In the genomic region with DNA sequence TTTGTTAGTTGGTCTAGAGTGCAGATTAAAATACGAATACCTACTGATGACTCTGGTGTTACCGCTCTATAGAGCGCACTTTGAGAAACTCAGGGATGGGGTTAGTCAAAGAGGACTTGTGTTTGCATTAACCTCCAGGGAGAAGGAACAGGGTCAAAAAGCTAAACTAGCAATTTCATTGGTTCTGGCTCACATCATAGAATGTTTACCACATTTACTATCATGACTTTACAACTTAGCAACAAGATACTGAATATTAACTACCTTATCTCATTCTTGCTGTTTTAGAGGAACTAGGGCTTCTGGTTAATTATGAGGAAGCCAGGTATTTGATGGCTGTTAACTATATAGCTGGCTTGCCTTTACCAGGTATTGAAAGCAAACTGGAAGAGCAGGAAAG, we compare ENCODE assay signal across 17 cellular contexts. TPM values are rescaled to one million over a fixed set of nuclear protein-coding genes. Genes with fewer than 3 reads are reported as not detected.
A peak's percentile ranks its signal among the peaks of the same experiment; 100 is the strongest.
DNase-seq lines count a peak whose midpoint lies in the region; TF ChIP-seq lines count a peak whose summit lies in the region.
"Had no signal": no experiment of that assay in that cellular context is flagged by ENCODE, and none has a peak within 500 bp of the region (broad histone marks: within the 10 kb centered on the region; RNA-seq: fewer than 3 reads in every experiment).

No MANE protein-coding gene starts in this region.

- H3K27me3 ChIP-seq in hepatocyte (no peaks in the 10 kb centered on the region), neutrophil (no peaks in the 10 kb centered on the region), right atrium auricular region (no peaks in the 10 kb centered on the region)
- H3K27me3 ChIP-seq: BLaER1 treated with 17β-estradiol and CSF1 and Interleukin-3, amounts not matched to agents 10 nM and 100 nM had no signal

- TF ChIP-seq CTCF in hepatocyte (IDR thresholded peaks at IDR 0.05; ENCODE audit: poor library complexity) = no peak
- no peak for TF ChIP-seq CTCF in neutrophil (IDR thresholded peaks at IDR 0.05)
- no peak for TF ChIP-seq CTCF in right atrium auricular region (IDR thresholded peaks at IDR 0.05)

- H3K4me3 ChIP-seq in hepatocyte = no peak overlapping the region
- no peak overlapping the region for H3K4me3 ChIP-seq in neutrophil (ENCODE audit: low read depth in 1 of 2, low read length in 1 of 2)
- no peak overlapping the region for H3K4me3 ChIP-seq in right atrium auricular region
- H3K4me3 ChIP-seq: BLaER1 treated with 17β-estradiol and CSF1 and Interleukin-3, amounts not matched to agents 10 nM and 100 nM; GM23338 had no signal

- 73% methylated on average over 3 of the region's 3 CpGs for WGBS in hepatocyte (ENCODE audit: low lambda C conversion rate, missing lambda C conversion rate)

- H3K27ac ChIP-seq in hepatocyte = peak overlapping the region; percentile 54
- H3K27ac ChIP-seq in neutrophil = peak overlapping the region; percentile 82
- H3K27ac ChIP-seq in right atrium auricular region = no peak overlapping the region
- H3K27ac ChIP-seq: BLaER1 treated with 17β-estradiol and CSF1 and Interleukin-3, amounts not matched to agents 10 nM and 100 nM; HL-60 had no signal

- H3K9me3 ChIP-seq in hepatocyte (ENCODE audit: low read depth) = no peaks in the 10 kb centered on the region
- H3K9me3 ChIP-seq in neutrophil = no peaks in the 10 kb centered on the region
- no peaks in the 10 kb centered on the region for H3K9me3 ChIP-seq in right atrium auricular region
- H3K9me3 ChIP-seq: BLaER1 treated with 17β-estradiol and CSF1 and Interleukin-3, amounts not matched to agents 10 nM and 100 nM had no signal

- H3K4me1 ChIP-seq in hepatocyte (ENCODE audit: insufficient read depth) = peaks cover 4% of the 10 kb centered on the region
- H3K4me1 ChIP-seq in neutrophil (ENCODE audit: control insufficient read depth in 1 of 2, insufficient read depth in 1 of 2, low read depth in 1 of 2, low read length in 1 of 2) = peaks cover 46% of the 10 kb centered on the region in 2 experiments
- peaks cover 0 to 15% of the 10 kb centered on the region in 2 donors for H3K4me1 ChIP-seq in right atrium auricular region

- no peak overlapping the region for H2AFZ ChIP-seq in hepatocyte
- H2AFZ ChIP-seq: GM23338 had no signal

- no peak overlapping the region for H3K4me2 ChIP-seq in hepatocyte
- H3K4me2 ChIP-seq: BLaER1 treated with 17β-estradiol and CSF1 and Interleukin-3, amounts not matched to agents 10 nM and 100 nM; GM23338 had no signal

- DNase-seq in SK-MEL-5 (ENCODE audit: low read depth, low spot score) (peak; percentile 28), hepatocyte (ENCODE audit: low spot score) (no peak), NK-92 (lab: John Stamatoyannopoulos, UW; ENCODE audit: unreplicated experiment) (no peak), right atrium auricular region (ENCODE audit: low spot score) (no peak), NCI-H2196 (lab: John Stamatoyannopoulos, UW; ENCODE audit: unreplicated experiment) (no peak)
- DNase-seq: CD8-positive, alpha-beta T cell; COR-L47; DMS153; DMS79; GDM1; HCEC 1CT; IMR-90 had no signal

- in situ Hi-C loops in SK-MEL-5 (cut with HindIII; ENCODE audit: low pct_unique_long_range_greater_than_20kb, low sequenced_read_pairs) = no loop called here

- H3K36me3 ChIP-seq in hepatocyte (replicated peaks; ENCODE audit: insufficient read depth, low read depth) (peaks cover 4% of the 10 kb centered on the region), neutrophil (peaks cover 66% of the 10 kb centered on the region), right atrium auricular region (peaks cover 82% of the 10 kb centered on the region)

- H3K9me2 ChIP-seq in hepatocyte (replicated peaks; ENCODE audit: insufficient read depth) = no peaks in the 10 kb centered on the region

- peaks cover 18% of the 10 kb centered on the region for H4K20me1 ChIP-seq in hepatocyte (ENCODE audit: insufficient read depth, poor library complexity, severe bottlenecking)

- peaks cover 23% of the 10 kb centered on the region for H3K79me2 ChIP-seq in hepatocyte

RNA-seq across cellular contexts. Expression of gene LGALS3, which starts 12.8 kb away (rescaled TPM):
- 2,048 and 2,147 TPM in 2 replicates for total RNA-seq in SK-MEL-5 (2014; rRNA removed; shearing (Covaris generic))
- 1,731 and 2,172 TPM in 2 replicates for polyA plus RNA-seq in SK-MEL-5 (2015; cell fraction: cytosol; rRNA removed)
- polyA plus RNA-seq in SK-MEL-5 (2015; cell fraction: nucleus; rRNA removed) = 829 and 918 TPM in 2 replicates
- 461 and 534 TPM in 2 replicates for total RNA-seq in hepatocyte
- polyA plus RNA-seq in hepatocyte = 690 and 766 TPM in 2 replicates
- 100 to 1,000 TPM; 178 to 184 TPM for total RNA-seq in right atrium auricular region

RNA-seq across cellular contexts. Expression of gene DLGAP5, which starts 49.6 kb away (rescaled TPM):
- total RNA-seq in SK-MEL-5 (2014; rRNA removed; shearing (Covaris generic)) = 29.2 and 31.1 TPM in 2 replicates
- polyA plus RNA-seq in SK-MEL-5 (2015; cell fraction: cytosol; rRNA removed) = 13.9 and 20.6 TPM in 2 replicates
- polyA plus RNA-seq in SK-MEL-5 (2015; cell fraction: nucleus; rRNA removed) = 53.9 and 62.5 TPM in 2 replicates
- total RNA-seq in hepatocyte = 10.0 and 10.8 TPM in 2 replicates
- 4.1 and 7.7 TPM in 2 replicates for polyA plus RNA-seq in hepatocyte
- 1 to 10 TPM in 1 of 2 donors, under 1 TPM in 1; 0.08 to 1.2 TPM for total RNA-seq in right atrium auricular region
- total RNA-seq: B cell had no signal

Comparison
In these comparisons a context has a peak if more than half of its experiments do, and no peak if none do; other contexts are left out.
1. H3K27ac ChIP-seq: peak in hepatocyte (single experiment) and neutrophil (single experiment); none in right atrium auricular region (0 of 2).